ENCODE assay signal across 8 cellular contexts in genomic region chr4:17636696-17637351, GRCh38. TPM values are rescaled to one million over a fixed set of nuclear protein-coding genes. Genes with fewer than 3 reads are reported as not detected.
DNase-seq lines count a peak whose midpoint lies in the region; ATAC-seq and TF ChIP-seq lines count a peak whose summit lies in the region.

No MANE protein-coding gene starts in this region.

- H2BK120ac ChIP-seq in H9 (ENCODE audit: low read depth, low read length, poor library complexity, severe bottlenecking) = no peak overlapping the region

- H3K9ac ChIP-seq in H9 (ENCODE audit: extremely low read depth, insufficient read length, low read length) = no peak overlapping the region

- peak; percentile 84 for ATAC-seq in activated naive CD8-positive, alpha-beta T cell treated with anti-CD3 and anti-CD28 coated beads, Interleukin-2, amount 50 U/mL, for 24 hours
- peak; percentile 84 to 91 (median 86) for ATAC-seq in heart right ventricle

- H3K27ac Mint-ChIP-seq in H9 = peak overlapping the region in 1 of 3 experiments; percentile 91; a peak in 2 of 7 replicates
- no peak overlapping the region for H3K27ac Mint-ChIP-seq in activated naive CD8-positive, alpha-beta T cell treated with anti-CD3 and anti-CD28 coated beads, Interleukin-2, amount 50 U/mL, for 24 hours

- H2AFZ ChIP-seq in H9 (ENCODE audit: low read length) = no peak overlapping the region

- H4K8ac ChIP-seq in H9 (replicated peaks; ENCODE audit: insufficient read length, low read depth, low read length) = no peak overlapping the region

- H3T11ph ChIP-seq in H9 (ENCODE audit: low read length) = no peak overlapping the region

- H3K4me3 ChIP-seq in GM12865 (ENCODE audit: low read depth, low read length) = no peak overlapping the region
- H3K4me3 ChIP-seq in MG63 = no peak overlapping the region
- no peak overlapping the region for H3K4me3 ChIP-seq in heart right ventricle

- H4K20me1 ChIP-seq in H9 (ENCODE audit: control insufficient read depth, insufficient read depth, insufficient read length) = no peaks in the 10 kb centered on the region

- H3K23ac ChIP-seq in H9 (ENCODE audit: insufficient read length, low read depth, low read length) = no peak overlapping the region

- H3K36me3 ChIP-seq in MG63 = peaks cover 5% of the 10 kb centered on the region; the same call in 1 of the 2 replicates
- H3K36me3 ChIP-seq in heart right ventricle = peaks cover 0 to 66% (median 31%) of the 10 kb centered on the region in 9 donors

- no peak overlapping the region for H2AK5ac ChIP-seq in H9 (ENCODE audit: insufficient read length, low read length)

- DNase-seq in GM12865 (ENCODE audit: low read depth) = peak; percentile 81
- DNase-seq in H9 = peak; percentile 86
- peak; percentile 39 for DNase-seq in MG63
- DNase-seq in T follicular helper cell (ENCODE audit: low read depth) = peak; percentile 55
- peak; percentile 79 for DNase-seq in activated naive CD8-positive, alpha-beta T cell treated with anti-CD3 and anti-CD28 coated beads, Interleukin-2, amount 50 U/mL, for 24 hours
- DNase-seq in heart right ventricle = peak; percentile 67 to 80
- DNase-seq in putamen (ENCODE audit: low spot score) = peak; percentile 84
- DNase-seq in cortex of kidney (lab: John Stamatoyannopoulos, UW) = no peak

- H3K4me1 Mint-ChIP-seq in H9 = peaks cover 2 to 3% of the 10 kb centered on the region in 2 experiments; a peak in 2 of 4 replicates
- H3K4me1 Mint-ChIP-seq in activated naive CD8-positive, alpha-beta T cell treated with anti-CD3 and anti-CD28 coated beads, Interleukin-2, amount 50 U/mL, for 24 hours = no peaks in the 10 kb centered on the region

- H2BK12ac ChIP-seq in H9 (ENCODE audit: insufficient read length, low read depth, low read length) = no peak overlapping the region

- intact Hi-C loops in heart right ventricle (cut with DNase I) = loop anchor here in 9 of 10 donors (1.0 to 5.0 kb wide), 3 partner anchors 88 to 90 kb away; no protein-coding TSS in a partner anchor

- no peaks in the 10 kb centered on the region for H3K27me3 Mint-ChIP-seq in H9 (ENCODE audit: low read depth)
- H3K27me3 Mint-ChIP-seq in activated naive CD8-positive, alpha-beta T cell treated with anti-CD3 and anti-CD28 coated beads, Interleukin-2, amount 50 U/mL, for 24 hours = no peaks in the 10 kb centered on the region

- H3K79me2 ChIP-seq in H9 (ENCODE audit: insufficient read depth, low read length) = no peaks in the 10 kb centered on the region

- H3K27me3 ChIP-seq in H9 (ENCODE audit: insufficient read depth, low read length) (no peaks in the 10 kb centered on the region), MG63 (no peaks in the 10 kb centered on the region), heart right ventricle (no peaks in the 10 kb centered on the region)

- H3K9me3 Mint-ChIP-seq in H9 = no peaks in the 10 kb centered on the region
- H3K9me3 Mint-ChIP-seq in activated naive CD8-positive, alpha-beta T cell treated with anti-CD3 and anti-CD28 coated beads, Interleukin-2, amount 50 U/mL, for 24 hours = no peaks in the 10 kb centered on the region

- no peak overlapping the region for H2BK20ac ChIP-seq in H9 (ENCODE audit: low read depth, low read length, poor library complexity, severe bottlenecking)

- no peak overlapping the region for H2BK15ac ChIP-seq in H9 (ENCODE audit: low read depth, low read length)

- H3K14ac ChIP-seq in H9 (ENCODE audit: insufficient read depth, low read length) = no peak overlapping the region

- H3K36me3 Mint-ChIP-seq in H9 (ENCODE audit: insufficient read depth in 1 of 3, low read depth in 3 of 3) = peaks cover 17 to 45% (median 32%) of the 10 kb centered on the region in 3 experiments; a peak in 6 of 7 replicates
- H3K36me3 Mint-ChIP-seq in activated naive CD8-positive, alpha-beta T cell treated with anti-CD3 and anti-CD28 coated beads, Interleukin-2, amount 50 U/mL, for 24 hours (ENCODE audit: low read depth) = peaks cover 14% of the 10 kb centered on the region

- H4K5ac ChIP-seq in H9 (ENCODE audit: insufficient read length, low read depth, low read length) = no peak overlapping the region

- H3K27ac ChIP-seq in H9 (ENCODE audit: insufficient read length, low read depth, low read length) (no peak overlapping the region), heart right ventricle (no peak overlapping the region)

- no peak overlapping the region for H3K4me2 ChIP-seq in H9 (ENCODE audit: insufficient read depth, insufficient read length, low read length)

- WGBS in H9 (ENCODE audit: extremely low coverage, insufficient read length, low lambda C conversion rate) = no CpG with 5 or more reads among the region's 30 CpGs
- WGBS in heart right ventricle, 2 donors = 53% methylated on average over 30 of the region's 30 CpGs

- no peak overlapping the region for H3K4ac ChIP-seq in H9 (ENCODE audit: low read depth, low read length)

- H3K23me2 ChIP-seq in H9 (ENCODE audit: insufficient read length, low read depth, low read length, poor library complexity, severe bottlenecking) = no peaks in the 10 kb centered on the region

- TF ChIP-seq CTCF in GM12865 (IDR thresholded peaks at IDR 0.05; ENCODE audit: insufficient read depth, low read depth, low read length, missing control alignments) = peak; percentile 86
- peak; percentile 96 for TF ChIP-seq CTCF in H9 (conservative IDR thresholded peaks at IDR 0.05)
- TF ChIP-seq CTCF in heart right ventricle (IDR thresholded peaks at IDR 0.05) = peak; percentile 80 to 93 (median 89)

- H3K9me3 ChIP-seq in H9 (ENCODE audit: control insufficient read depth, low read depth, low read length) (no peaks in the 10 kb centered on the region), MG63 (no peaks in the 10 kb centered on the region), heart right ventricle (no peaks in the 10 kb centered on the region)

- no peak overlapping the region for H4K91ac ChIP-seq in H9 (ENCODE audit: insufficient read length, low read depth, low read length)

- no peak overlapping the region for H2BK5ac ChIP-seq in H9 (ENCODE audit: insufficient read length, low read length)

- H3K4me1 ChIP-seq in H9 (ENCODE audit: insufficient read depth, low read length) (no peaks in the 10 kb centered on the region), heart right ventricle (peaks cover 0 to 7% (median 0%) of the 10 kb centered on the region in 9 donors)

- no peaks in the 10 kb centered on the region for H3K79me1 ChIP-seq in H9 (ENCODE audit: insufficient read depth, low read depth, low read length, poor library complexity, severe bottlenecking)

- H3K18ac ChIP-seq in H9 (ENCODE audit: insufficient read length, low read depth, low read length) = no peak overlapping the region

- no peak overlapping the region for H3K56ac ChIP-seq in H9 (ENCODE audit: insufficient read length, low read depth, low read length)

- no peak overlapping the region for H3K4me3 Mint-ChIP-seq in H9
- no peak overlapping the region for H3K4me3 Mint-ChIP-seq in activated naive CD8-positive, alpha-beta T cell treated with anti-CD3 and anti-CD28 coated beads, Interleukin-2, amount 50 U/mL, for 24 hours

RNA-seq across cellular contexts. Expression of gene MED28, which starts 22.4 kb away (rescaled TPM):
- total RNA-seq in H9 (2021) (90.4 and 93.3 TPM in 2 replicates), heart right ventricle (10 to 100 TPM; 13.8 to 23.1 (median 17.4) TPM)
- total RNA-seq in MG63 (2014; rRNA removed; shearing (Covaris generic); ENCODE audit: low replicate concordance) = 10.3 and 18.1 TPM in 2 replicates
- polyA plus RNA-seq in heart right ventricle = 1 to 10 TPM; 6.3 to 7.3 TPM

RNA-seq across cellular contexts. Expression of gene LAP3, which starts 59.8 kb away (rescaled TPM):
- 48.1 and 53.2 TPM in 2 replicates for total RNA-seq in H9 (2021)
- total RNA-seq in MG63 (2014; rRNA removed; shearing (Covaris generic); ENCODE audit: low replicate concordance) = 83.4 and 102 TPM in 2 replicates
- 100 to 1,000 TPM in 1 of 10 donors, 10 to 100 TPM in 9; 55.5 to 222 (median 65.4) TPM for total RNA-seq in heart right ventricle
- 10 to 100 TPM; 21.9 to 58.0 TPM for polyA plus RNA-seq in heart right ventricle
